In the genomic region with DNA sequence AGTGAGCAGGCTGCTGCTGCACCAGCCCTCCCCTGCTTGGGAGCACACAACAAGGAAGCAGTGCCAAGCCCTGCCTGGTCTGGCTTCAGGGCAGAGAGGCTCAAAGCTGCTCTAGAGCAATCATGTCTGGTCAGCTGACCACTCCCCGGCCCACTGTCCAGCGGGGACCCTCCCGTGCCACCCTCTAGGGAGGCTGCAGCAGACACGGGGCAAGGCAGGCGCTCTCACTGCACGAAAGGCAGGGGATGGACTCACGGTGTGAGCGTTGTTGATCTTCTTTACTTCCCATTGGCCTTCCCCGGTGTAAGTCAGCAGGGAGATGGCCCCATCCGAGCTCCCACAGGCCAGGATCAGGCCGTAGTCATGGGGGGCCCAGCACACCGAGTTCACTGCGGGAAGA, we compare ENCODE assay signal across 21 cellular contexts. TPM values are rescaled to one million over a fixed set of nuclear protein-coding genes. Genes with fewer than 3 reads are reported as not detected.
A peak's percentile ranks its signal among the peaks of the same experiment; 100 is the strongest.
DNase-seq lines count a peak whose midpoint lies in the region; ATAC-seq, FAIRE-seq and TF ChIP-seq lines count a peak whose summit lies in the region.
"Had no signal": no experiment of that assay in that cellular context is flagged by ENCODE, and none has a peak within 500 bp of the region (broad histone marks: within the 10 kb centered on the region; RNA-seq: fewer than 3 reads in every experiment).

No MANE protein-coding gene starts in this region.

- no peak for TF ChIP-seq EP300 in A549 (IDR thresholded peaks at IDR 0.05)

- H2BK120ac ChIP-seq in mesendoderm (ENCODE audit: low read depth, low read length), result no peak overlapping the region

- no peak overlapping the region for H3K4ac ChIP-seq in mesendoderm (ENCODE audit: low read depth, low read length)

- POLR2A ChIA-PET in activated CD8-positive, alpha-beta T cell treated with anti-CD3 and anti-CD28 coated beads for 36 hours (lab: Charles Lee), result interaction anchor here (0.6 to 1.5 kb wide), 4 partner anchors 8 to 47 kb away, joined by 3 to 5 read pairs (median 4); partner anchors contain the start of gene SEC13
- POLR2A ChIA-PET in activated CD8-positive, alpha-beta T cell treated with anti-CD3 and anti-CD28 coated beads, Interleukin-2, amount 10 ng/mL, durations not matched to agents 7 days and 5 days (lab: Charles Lee), result interaction anchor here (1.4 kb wide), 1 partner anchor 9 kb away, joined by 5 read pairs; the partner anchor contains the start of gene SEC13
- POLR2A ChIA-PET in A549 (lab: Yijun Ruan, JAX), result no interaction called here

- no peaks in the 10 kb centered on the region for H3K27me3 Mint-ChIP-seq in activated CD8-positive, alpha-beta T cell treated with anti-CD3 and anti-CD28 coated beads for 36 hours
- H3K27me3 Mint-ChIP-seq in activated CD8-positive, alpha-beta T cell treated with anti-CD3 and anti-CD28 coated beads, Interleukin-2, amount 10 ng/mL, durations not matched to agents 7 days and 5 days (ENCODE audit: low read depth), result no peaks in the 10 kb centered on the region
- H3K27me3 Mint-ChIP-seq in activated T-helper 1 cell treated with anti-CD3 and anti-CD28 coated beads, Interleukin-12 subunit alpha, Interleukin-12 subunit beta, Interleukin-2, Interleukin-4 antibody, amounts not matched to agents 30 ng/mL and 10 ng/mL and 1 ng/mL, durations not matched to agents 14 hours and 24 hours and 36 hours (ENCODE audit: insufficient read depth), result no peaks in the 10 kb centered on the region
- no peaks in the 10 kb centered on the region for H3K27me3 Mint-ChIP-seq in nephron progenitor cell (ENCODE audit: low read depth, poor library complexity)

- no peak overlapping the region for H2AK5ac ChIP-seq in mesendoderm (ENCODE audit: low read length)

- no peak overlapping the region for H3K4me3 Mint-ChIP-seq in activated CD8-positive, alpha-beta T cell treated with anti-CD3 and anti-CD28 coated beads for 36 hours
- H3K4me3 Mint-ChIP-seq in activated CD8-positive, alpha-beta T cell treated with anti-CD3 and anti-CD28 coated beads, Interleukin-2, amount 10 ng/mL, durations not matched to agents 7 days and 5 days, result no peak overlapping the region
- no peak overlapping the region for H3K4me3 Mint-ChIP-seq in activated T-helper 1 cell treated with anti-CD3 and anti-CD28 coated beads, Interleukin-12 subunit alpha, Interleukin-12 subunit beta, Interleukin-2, Interleukin-4 antibody, amounts not matched to agents 30 ng/mL and 10 ng/mL and 1 ng/mL, durations not matched to agents 14 hours and 24 hours and 36 hours
- H3K4me3 Mint-ChIP-seq in nephron progenitor cell, result no peak overlapping the region
- H3K4me3 Mint-ChIP-seq: CD8-positive, alpha-beta T cell had no signal

- H3K36me3 Mint-ChIP-seq in activated CD8-positive, alpha-beta T cell treated with anti-CD3 and anti-CD28 coated beads for 36 hours (ENCODE audit: low read depth), result peaks cover 42% of the 10 kb centered on the region
- H3K36me3 Mint-ChIP-seq in activated CD8-positive, alpha-beta T cell treated with anti-CD3 and anti-CD28 coated beads, Interleukin-2, amount 10 ng/mL, durations not matched to agents 7 days and 5 days (ENCODE audit: low read depth), result peaks cover 61% of the 10 kb centered on the region
- H3K36me3 Mint-ChIP-seq in activated T-helper 1 cell treated with anti-CD3 and anti-CD28 coated beads, Interleukin-12 subunit alpha, Interleukin-12 subunit beta, Interleukin-2, Interleukin-4 antibody, amounts not matched to agents 30 ng/mL and 10 ng/mL and 1 ng/mL, durations not matched to agents 14 hours and 24 hours and 36 hours (ENCODE audit: low read depth), result peaks cover 61% of the 10 kb centered on the region
- H3K36me3 Mint-ChIP-seq in nephron progenitor cell (ENCODE audit: low read depth), result peaks cover 65% of the 10 kb centered on the region

- H2BK15ac ChIP-seq in mesendoderm (replicated peaks; ENCODE audit: low read depth), result no peak overlapping the region

- no peaks in the 10 kb centered on the region for H3K79me1 ChIP-seq in mesendoderm (ENCODE audit: low read length)

- H3K4me3 ChIP-seq in A549 (no peak overlapping the region), mesendoderm (ENCODE audit: low read length) (no peak overlapping the region), small intestine (ENCODE audit: low read depth in 1 of 2, low read length in 2 of 2) (no peak overlapping the region)
- H3K4me3 ChIP-seq: BLaER1, HAP-1 had no signal

- no peak overlapping the region for H3K4me2 ChIP-seq in A549
- no peak overlapping the region for H3K4me2 ChIP-seq in mesendoderm (ENCODE audit: low read length)
- H3K4me2 ChIP-seq: BLaER1 had no signal

- no peak overlapping the region for H3K9ac ChIP-seq in mesendoderm (ENCODE audit: low read length)
- H3K9ac ChIP-seq: BLaER1 had no signal

- 94% methylated on average over 13 of the region's 13 CpGs for WGBS in A549 (ENCODE audit: missing lambda C conversion rate)
- WGBS in mesendoderm (ENCODE audit: extremely low coverage, insufficient coverage, low lambda C conversion rate), result no CpG with 5 or more reads among the region's 13 CpGs
- 94 to 95% (median 94%) methylated on average over 13 of the region's 13 CpGs for WGBS in small intestine, 3 donors

- H3K27ac ChIP-seq in A549, result no peak overlapping the region
- no peak overlapping the region for H3K27ac ChIP-seq in mesendoderm (ENCODE audit: low read depth, low read length)
- no peak overlapping the region for H3K27ac ChIP-seq in small intestine (ENCODE audit: low read depth in 1 of 2, low read length in 1 of 2)
- H3K27ac ChIP-seq: BLaER1, HL-60 had no signal

- peak overlapping the region; percentile 25 for H3K27ac Mint-ChIP-seq in activated CD8-positive, alpha-beta T cell treated with anti-CD3 and anti-CD28 coated beads for 36 hours
- H3K27ac Mint-ChIP-seq in activated CD8-positive, alpha-beta T cell treated with anti-CD3 and anti-CD28 coated beads, Interleukin-2, amount 10 ng/mL, durations not matched to agents 7 days and 5 days, result no peak overlapping the region
- H3K27ac Mint-ChIP-seq in activated T-helper 1 cell treated with anti-CD3 and anti-CD28 coated beads, Interleukin-12 subunit alpha, Interleukin-12 subunit beta, Interleukin-2, Interleukin-4 antibody, amounts not matched to agents 30 ng/mL and 10 ng/mL and 1 ng/mL, durations not matched to agents 14 hours and 24 hours and 36 hours, result peak overlapping the region; percentile 29
- peak overlapping the region; percentile 68 for H3K27ac Mint-ChIP-seq in nephron progenitor cell
- H3K27ac Mint-ChIP-seq: CD8-positive, alpha-beta T cell had no signal

- no peak overlapping the region for H3K56ac ChIP-seq in mesendoderm (ENCODE audit: low read length)

- intact Hi-C loops in activated CD8-positive, alpha-beta T cell treated with anti-CD3 and anti-CD28 coated beads for 36 hours (cut with micrococcal nuclease), result no loop called here
- intact Hi-C loops in activated T-helper 1 cell treated with anti-CD3 and anti-CD28 coated beads, Interleukin-12 subunit alpha, Interleukin-12 subunit beta, Interleukin-2, Interleukin-4 antibody, amounts not matched to agents 30 ng/mL and 10 ng/mL and 1 ng/mL, durations not matched to agents 14 hours and 24 hours and 36 hours (cut with micrococcal nuclease), result no loop called here

- H3K27me3 ChIP-seq in mesendoderm (ENCODE audit: insufficient read depth, low read length, poor library complexity) (no peaks in the 10 kb centered on the region), small intestine (ENCODE audit: control insufficient read depth in 2 of 2, insufficient read depth in 2 of 2, low read length in 2 of 2) (no peaks in the 10 kb centered on the region)
- H3K27me3 ChIP-seq: BLaER1 had no signal

- H3K79me2 ChIP-seq in mesendoderm (ENCODE audit: control insufficient read depth, insufficient read depth, low read length), result no peaks in the 10 kb centered on the region

- no peak for TF ChIP-seq CTCF in activated CD8-positive, alpha-beta T cell treated with anti-CD3 and anti-CD28 coated beads for 36 hours (IDR thresholded peaks at IDR 0.05)
- TF ChIP-seq CTCF in A549 (IDR thresholded peaks at IDR 0.05) (no peak), nephron progenitor cell (IDR thresholded peaks at IDR 0.05) (no peak)

- peaks cover 6% of the 10 kb centered on the region for H3K4me1 Mint-ChIP-seq in activated CD8-positive, alpha-beta T cell treated with anti-CD3 and anti-CD28 coated beads for 36 hours (ENCODE audit: low read depth)
- H3K4me1 Mint-ChIP-seq in activated CD8-positive, alpha-beta T cell treated with anti-CD3 and anti-CD28 coated beads, Interleukin-2, amount 10 ng/mL, durations not matched to agents 7 days and 5 days (ENCODE audit: low read depth), result no peaks in the 10 kb centered on the region
- peaks cover 18% of the 10 kb centered on the region for H3K4me1 Mint-ChIP-seq in activated T-helper 1 cell treated with anti-CD3 and anti-CD28 coated beads, Interleukin-12 subunit alpha, Interleukin-12 subunit beta, Interleukin-2, Interleukin-4 antibody, amounts not matched to agents 30 ng/mL and 10 ng/mL and 1 ng/mL, durations not matched to agents 14 hours and 24 hours and 36 hours (ENCODE audit: low read depth)
- H3K4me1 Mint-ChIP-seq in nephron progenitor cell, result peaks cover 10% of the 10 kb centered on the region

- peaks cover 16% of the 10 kb centered on the region for H3K36me3 ChIP-seq in mesendoderm (ENCODE audit: control insufficient read depth, insufficient read depth, low read length)
- peaks cover 34 to 36% of the 10 kb centered on the region in 2 donors for H3K36me3 ChIP-seq in small intestine (ENCODE audit: control insufficient read depth in 2 of 2, insufficient read depth in 2 of 2, low read length in 2 of 2)

- H3K9me3 Mint-ChIP-seq in activated CD8-positive, alpha-beta T cell treated with anti-CD3 and anti-CD28 coated beads for 36 hours, result no peaks in the 10 kb centered on the region
- H3K9me3 Mint-ChIP-seq in activated CD8-positive, alpha-beta T cell treated with anti-CD3 and anti-CD28 coated beads, Interleukin-2, amount 10 ng/mL, durations not matched to agents 7 days and 5 days (ENCODE audit: insufficient read depth), result no peaks in the 10 kb centered on the region
- no peaks in the 10 kb centered on the region for H3K9me3 Mint-ChIP-seq in activated T-helper 1 cell treated with anti-CD3 and anti-CD28 coated beads, Interleukin-12 subunit alpha, Interleukin-12 subunit beta, Interleukin-2, Interleukin-4 antibody, amounts not matched to agents 30 ng/mL and 10 ng/mL and 1 ng/mL, durations not matched to agents 14 hours and 24 hours and 36 hours
- H3K9me3 Mint-ChIP-seq in nephron progenitor cell, result no peaks in the 10 kb centered on the region
- H3K9me3 Mint-ChIP-seq: CD8-positive, alpha-beta T cell had no signal

- CTCF ChIA-PET in activated CD8-positive, alpha-beta T cell treated with anti-CD3 and anti-CD28 coated beads for 36 hours (lab: Charles Lee), result no interaction called here
- CTCF ChIA-PET in activated CD8-positive, alpha-beta T cell treated with anti-CD3 and anti-CD28 coated beads, Interleukin-2, amount 10 ng/mL, durations not matched to agents 7 days and 5 days (lab: Charles Lee), result interaction anchor here (0.9 kb wide), 1 partner anchor 9 kb away, joined by 3 read pairs; the partner anchor contains the start of gene SEC13
- CTCF ChIA-PET in A549 (lab: Yijun Ruan, JAX), result interaction anchor here (0.6 to 1.3 kb wide), 4 partner anchors 9 to 365 kb away, joined by 3 to 5 read pairs (median 4); partner anchors contain the start of genes IRAK2 and SEC13

- FAIRE-seq in A549 (lab: Jason Lieb, UNC) (no peak), small intestine (lab: Jason Lieb, UNC) (no peak)
- FAIRE-seq: GM19239, HTR-8/SVneo had no signal

- H4K8ac ChIP-seq in mesendoderm (ENCODE audit: low read depth, low read length), result no peak overlapping the region

- no peak for TF ChIP-seq RAD21 in A549 (conservative IDR thresholded peaks at IDR 0.05 in 1 of 2, IDR thresholded peaks at IDR 0.05 in 1 of 2)

- H3K18ac ChIP-seq in mesendoderm (ENCODE audit: low read length), result no peak overlapping the region

- no peak overlapping the region for H3K23ac ChIP-seq in mesendoderm (ENCODE audit: low read length)

- no peak overlapping the region for H2BK5ac ChIP-seq in mesendoderm (ENCODE audit: low read length)

- H3K9me3 ChIP-seq in A549 (no peaks in the 10 kb centered on the region), small intestine (ENCODE audit: control insufficient read depth, low read depth) (no peaks in the 10 kb centered on the region)
- H3K9me3 ChIP-seq: BLaER1, HAP-1 had no signal

- no peak for DNase-seq in activated CD8-positive, alpha-beta T cell treated with anti-CD3 and anti-CD28 coated beads for 36 hours
- DNase-seq in activated CD8-positive, alpha-beta T cell treated with anti-CD3 and anti-CD28 coated beads, Interleukin-2, amount 10 ng/mL, durations not matched to agents 7 days and 5 days, result no peak
- DNase-seq in A549 (ENCODE audit: low read depth in 1 of 2, low spot score in 1 of 2) (no peak), nephron progenitor cell (no peak), mesendoderm (no peak), small intestine (no peak)
- DNase-seq in activated T-helper 1 cell treated with anti-CD3 and anti-CD28 coated beads, Interleukin-12 subunit alpha, Interleukin-12 subunit beta, Interleukin-2, Interleukin-4 antibody, amounts not matched to agents 30 ng/mL and 10 ng/mL and 1 ng/mL, durations not matched to agents 14 hours and 24 hours and 36 hours (ENCODE audit: low spot score), result no peak
- DNase-seq: 8988T; CD8-positive, alpha-beta T cell; NCI-H1417; NCI-H1930; NCI-H446; NCI-H748 treated with DMSO at 0.1 percent for 48 hours; OCI-M1; RPMI8226 had no signal

- TF ChIP-seq POLR2A in A549 (IDR thresholded peaks at IDR 0.05; ENCODE audit: low read length), result no peak

- H3K4me1 ChIP-seq in A549 (no peaks in the 10 kb centered on the region), mesendoderm (ENCODE audit: control insufficient read depth, low read depth, low read length) (no peaks in the 10 kb centered on the region), small intestine (ENCODE audit: control insufficient read depth in 2 of 2, insufficient read depth in 1 of 2, low read depth in 1 of 2, low read length in 1 of 2) (no peaks in the 10 kb centered on the region)
- H3K4me1 ChIP-seq: HAP-1 had no signal

- no peak for ATAC-seq in activated CD8-positive, alpha-beta T cell treated with anti-CD3 and anti-CD28 coated beads for 36 hours
- ATAC-seq in activated CD8-positive, alpha-beta T cell treated with anti-CD3 and anti-CD28 coated beads, Interleukin-2, amount 10 ng/mL, durations not matched to agents 7 days and 5 days, result no peak
- ATAC-seq in A549 (peak; percentile 20 to 33; a peak in 3 of 6 replicates), GM21737 (IDR thresholded peaks at IDR 0.05; ENCODE audit: unreplicated experiment) (no peak)
- ATAC-seq: CD8-positive, alpha-beta T cell had no signal

- no peak overlapping the region for H4K5ac ChIP-seq in mesendoderm (ENCODE audit: low read length)

RNA-seq across cellular contexts. Expression of gene SEC13, which starts 9.2 kb away (rescaled TPM):
- 10 to 100 TPM; 89.7 to 89.8 TPM for total RNA-seq in activated CD8-positive, alpha-beta T cell treated with anti-CD3 and anti-CD28 coated beads for 36 hours
- 10 to 100 TPM; 93.2 to 95.0 TPM for total RNA-seq in activated CD8-positive, alpha-beta T cell treated with anti-CD3 and anti-CD28 coated beads, Interleukin-2, amount 10 ng/mL, durations not matched to agents 7 days and 5 days
- 107 and 121 TPM in 2 replicates for polyA plus RNA-seq in A549 (2011; rRNA removed)
- polyA plus RNA-seq in A549 (2012; cell fraction: cytosol; rRNA removed), result 221 and 230 TPM in 2 replicates
- polyA plus RNA-seq in A549 (2012; cell fraction: nucleus; rRNA removed), result 206 and 249 TPM in 2 replicates
- polyA plus RNA-seq in A549 (2017; fragmentation: RNase III; extraction: RNeasy Plus Mini Kit Qiagen cat#74134 plus additional on column Dnase treatment), result 176 to 188 TPM (median 181 TPM) in 3 replicates
- polyA minus RNA-seq in A549 (2011; rRNA and poly(A)+ RNA removed), result 272 and 300 TPM in 2 replicates
- 140 and 142 TPM in 2 replicates for total RNA-seq in activated T-helper 1 cell treated with anti-CD3 and anti-CD28 coated beads, Interleukin-12 subunit alpha, Interleukin-12 subunit beta, Interleukin-2, Interleukin-4 antibody, amounts not matched to agents 30 ng/mL and 10 ng/mL and 1 ng/mL, durations not matched to agents 14 hours and 24 hours and 36 hours
- polyA plus RNA-seq in mesendoderm (2013, experiment 1 of 2), result 117 TPM
- polyA plus RNA-seq in mesendoderm (2013, experiment 2 of 2), result 116 TPM
- 100 to 1,000 TPM; 179 to 349 (median 239) TPM for polyA plus RNA-seq in small intestine

RNA-seq across cellular contexts. Expression of gene GHRL, which starts 19.0 kb away (rescaled TPM):
- total RNA-seq in activated CD8-positive, alpha-beta T cell treated with anti-CD3 and anti-CD28 coated beads for 36 hours, result under 1 TPM in 1 of 2 experiments, not detected in 1; 0.22 TPM
- under 1 TPM; 0.21 to 0.63 TPM for total RNA-seq in activated CD8-positive, alpha-beta T cell treated with anti-CD3 and anti-CD28 coated beads, Interleukin-2, amount 10 ng/mL, durations not matched to agents 7 days and 5 days
- not detected in 2 replicates for polyA plus RNA-seq in A549 (2011; rRNA removed)
- polyA plus RNA-seq in A549 (2012; cell fraction: cytosol; rRNA removed), result 0.05 TPM in 1 of 2 replicates, not detected in the other
- polyA plus RNA-seq in A549 (2012; cell fraction: nucleus; rRNA removed), result 0.59 and 1.0 TPM in 2 replicates
- polyA plus RNA-seq in A549 (2017; fragmentation: RNase III; extraction: RNeasy Plus Mini Kit Qiagen cat#74134 plus additional on column Dnase treatment), result 0.31 TPM in 1 of 3 replicates, not detected in the others
- 0.49 TPM in 1 of 2 replicates, not detected in the other for polyA minus RNA-seq in A549 (2011; rRNA and poly(A)+ RNA removed)
- total RNA-seq in activated T-helper 1 cell treated with anti-CD3 and anti-CD28 coated beads, Interleukin-12 subunit alpha, Interleukin-12 subunit beta, Interleukin-2, Interleukin-4 antibody, amounts not matched to agents 30 ng/mL and 10 ng/mL and 1 ng/mL, durations not matched to agents 14 hours and 24 hours and 36 hours, result 1.8 and 2.4 TPM in 2 replicates
- 0.66 TPM for polyA plus RNA-seq in mesendoderm (2013, experiment 1 of 2)
- 0.34 TPM for polyA plus RNA-seq in mesendoderm (2013, experiment 2 of 2)
- 10 to 100 TPM; 10.8 to 21.9 (median 18.2) TPM for polyA plus RNA-seq in small intestine

Comparison
In these comparisons a context has a peak if more than half of its experiments do, and no peak if none do; other contexts are left out.
1. ATAC-seq: peak in A549 (2 of 2); none in activated CD8-positive, alpha-beta T cell treated with anti-CD3 and anti-CD28 coated beads for 36 hours (single experiment), activated CD8-positive, alpha-beta T cell treated with anti-CD3 and anti-CD28 coated beads, Interleukin-2, amount 10 ng/mL, durations not matched to agents 7 days and 5 days (single experiment) and GM21737 (single experiment).